ENCODE assay signal across 8 cellular contexts in the genomic region with DNA sequence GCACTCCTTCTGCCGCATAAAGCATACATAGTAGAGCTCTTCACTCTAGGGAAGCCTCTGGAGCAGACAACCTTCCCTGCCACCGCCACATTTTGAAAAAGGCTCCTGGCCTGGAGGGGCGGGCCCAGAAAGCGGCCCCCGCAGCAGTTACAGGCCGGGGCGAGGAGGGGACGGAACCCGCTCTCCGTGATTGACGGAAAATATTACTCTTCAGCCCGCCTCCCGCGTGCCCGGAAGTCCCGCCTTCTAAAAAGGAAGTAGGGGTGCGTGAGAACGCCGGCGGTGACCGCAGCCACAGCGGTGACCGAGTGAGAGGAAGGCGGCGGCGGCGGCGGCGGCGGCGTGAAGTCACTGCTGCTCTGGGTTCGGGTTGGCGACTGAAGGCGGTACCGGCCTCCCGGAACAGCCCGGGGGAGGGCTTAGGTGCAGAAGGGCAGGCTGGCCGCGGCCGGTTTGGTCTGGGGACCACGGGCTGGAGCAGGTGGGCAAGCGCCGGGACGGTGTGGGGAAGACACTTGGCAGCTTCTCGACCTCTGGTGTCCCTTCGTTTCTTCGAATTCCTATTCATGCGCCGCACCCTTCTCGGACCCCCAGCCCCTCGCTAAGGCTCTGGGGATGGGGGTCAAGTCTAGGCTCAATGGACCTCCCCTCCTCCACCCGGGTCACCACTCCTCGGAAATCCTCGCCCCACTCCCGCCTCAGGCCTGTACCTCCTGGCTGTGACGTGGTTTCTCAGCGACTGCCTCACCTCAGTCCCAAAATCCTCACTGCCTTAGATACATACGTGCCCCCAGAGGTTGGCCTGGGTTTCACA. TPM values are rescaled to one million over a fixed set of nuclear protein-coding genes. Genes with fewer than 3 reads are reported as not detected.
DNase-seq lines count a peak whose midpoint lies in the region; ATAC-seq, FAIRE-seq and TF ChIP-seq lines count a peak whose summit lies in the region.

HCCS (plus strand) TSS at position 295 of the 814 bp plus-strand sequence. CDS start 729 bp downstream, outside the sequence.

- TF ChIP-seq POLR2A in GM12892 (IDR thresholded peaks at IDR 0.05; ENCODE audit: low read depth, low read length) (peak; percentile 60; the same call in 1 of the 2 replicates), adrenal gland (IDR thresholded peaks at IDR 0.05) (peak; percentile 35 to 91), heart left ventricle (IDR thresholded peaks at IDR 0.05) (peak in 1 of 2 donors; percentile 69)

- peaks cover 5% of the 10 kb centered on the region for H3K4me1 Mint-ChIP-seq in progenitor cell of endocrine pancreas (ENCODE audit: low read depth)

- ATAC-seq in HG02763 (IDR thresholded peaks at IDR 0.05; ENCODE audit: unreplicated experiment) (peak; percentile 91), heart left ventricle (peak; percentile 95 to 99 (median 97))

- H3K9me3 Mint-ChIP-seq in progenitor cell of endocrine pancreas (ENCODE audit: low read depth), result no peaks in the 10 kb centered on the region

- 0 to 35% (median 16%) methylated on average over 10 to 58 of the region's 58 CpGs for WGBS in adrenal gland, 4 donors
- 0 to 42% (median 19%) methylated on average over 52 to 58 of the region's 58 CpGs for whole genome bisulfite sequencing in heart left ventricle, 4 donors
- WGBS in urinary bladder, result under 1% methylated on average over 58 of the region's 58 CpGs

- no peaks in the 10 kb centered on the region for H3K27me3 Mint-ChIP-seq in progenitor cell of endocrine pancreas

- no peaks in the 10 kb centered on the region for H3K36me3 Mint-ChIP-seq in progenitor cell of endocrine pancreas (ENCODE audit: insufficient read depth)

- H3K27ac Mint-ChIP-seq in progenitor cell of endocrine pancreas, result peak within 1 kb of the TSS; percentile 99

- intact Hi-C loops in adrenal gland (cut with DNase I), result no loop called here
- intact Hi-C loops in heart left ventricle (cut with DNase I), result no loop called here

- peak; percentile 79 for FAIRE-seq in GM12892 (lab: Jason Lieb, UNC)

- H3K4me1 ChIP-seq in adrenal gland (replicated peaks in 1 of 2) (peaks cover 0 to 15% of the 10 kb centered on the region in 2 donors), heart left ventricle (peaks cover 0 to 27% (median 14%) of the 10 kb centered on the region in 12 donors), urinary bladder (ENCODE audit: insufficient read depth) (no peaks in the 10 kb centered on the region)

- H3K9me3 ChIP-seq in adrenal gland (replicated peaks in 1 of 3), result no peaks in the 10 kb centered on the region
- no peaks in the 10 kb centered on the region for H3K9me3 ChIP-seq in heart left ventricle

- H3K36me3 ChIP-seq in adrenal gland (replicated peaks in 1 of 2) (peaks cover 0 to 18% of the 10 kb centered on the region in 2 donors), heart left ventricle (peaks cover 0 to 26% (median 20%) of the 10 kb centered on the region in 9 donors), urinary bladder (ENCODE audit: insufficient read depth) (no peaks in the 10 kb centered on the region)

- H3K4me3 ChIP-seq in adrenal gland, result peak within 1 kb of the TSS in 3 of 4 donors; percentile 24 to 66 (median 48)
- peak within 1 kb of the TSS; percentile 49 to 96 (median 74) for H3K4me3 ChIP-seq in heart left ventricle
- H3K4me3 ChIP-seq in urinary bladder (ENCODE audit: low read depth, low read length), result peak within 1 kb of the TSS; percentile 51

- TF ChIP-seq CTCF in adrenal gland (IDR thresholded peaks at IDR 0.05), result peak in 1 of 6 experiments; percentile 11
- no peak for TF ChIP-seq CTCF in heart left ventricle (IDR thresholded peaks at IDR 0.05)
- no peak for TF ChIP-seq CTCF in progenitor cell of endocrine pancreas (IDR thresholded peaks at IDR 0.05; ENCODE audit: unreplicated experiment)

- H3K27ac ChIP-seq in adrenal gland (peak within 1 kb of the TSS; percentile 21 to 91 (median 72)), heart left ventricle (peak within 1 kb of the TSS; percentile 47 to 90 (median 84)), urinary bladder (ENCODE audit: low read depth) (peak within 1 kb of the TSS; percentile 83)

- H3K27me3 ChIP-seq in adrenal gland (no peaks in the 10 kb centered on the region), heart left ventricle (no peaks in the 10 kb centered on the region)

- peak; percentile 37 for DNase-seq in GM12892 (ENCODE audit: insufficient read length)
- peak; percentile 66 for DNase-seq in NCI-H1417 treated with DMSO at 0.1 percent for 48 hours (lab: John Stamatoyannopoulos, UW)
- peak; percentile 64 to 89 (median 75) for DNase-seq in T-helper 1 cell
- peak; percentile 80 to 93 (median 86) for DNase-seq in adrenal gland
- DNase-seq in heart left ventricle, result peak; percentile 83 to 91 (median 86)
- peak; percentile 49 for DNase-seq in progenitor cell of endocrine pancreas (ENCODE audit: low spot score, unreplicated experiment)

- peak within 1 kb of the TSS; percentile 93 for H3K4me3 Mint-ChIP-seq in progenitor cell of endocrine pancreas (ENCODE audit: low read depth)

RNA-seq across cellular contexts. Expression of gene HCCS, which starts in this region (rescaled TPM):
- polyA plus RNA-seq in GM12892 (2012; ENCODE audit: missing spikeins), result 25.2 TPM
- total RNA-seq in adrenal gland, result 10 to 100 TPM in 7 of 8 donors, 1 to 10 TPM in 1; 8.4 to 35.6 (median 21.0) TPM
- polyA plus RNA-seq in adrenal gland, result 10 to 100 TPM in 1 of 3 donors, 1 to 10 TPM in 2; 7.1 to 47.0 (median 7.3) TPM
- 10 to 100 TPM; 23.0 to 64.4 (median 56.2) TPM for total RNA-seq in heart left ventricle
- polyA plus RNA-seq in heart left ventricle, result 10 to 100 TPM; 32.7 to 73.8 TPM
- total RNA-seq in progenitor cell of endocrine pancreas, result 19.3 and 20.9 TPM in 2 replicates
- 10.6 TPM for total RNA-seq in urinary bladder
- 20.0 TPM for polyA plus RNA-seq in urinary bladder

Comparison
In these comparisons a context has a peak if more than half of its experiments do, and no peak if none do; other contexts are left out.
1. Peak in every context shown above with its lines: DNase-seq, ATAC-seq, H3K4me3 ChIP-seq and H3K27ac ChIP-seq.